ENCODE assay signal across 30 cellular contexts in genomic region chr2:29519996-29520395, GRCh38.
A peak's percentile ranks its signal among the peaks of the same experiment; 100 is the strongest.
DNase-seq lines count a peak whose midpoint lies in the region; ATAC-seq and TF ChIP-seq lines count a peak whose summit lies in the region.
"Had no signal": no experiment of that assay in that cellular context is flagged by ENCODE, and none has a peak within 500 bp of the region (broad histone marks: within the 10 kb centered on the region; RNA-seq: fewer than 3 reads in every experiment).

No MANE protein-coding gene starts in this region.

- no peak overlapping the region for H2BK120ac ChIP-seq in mesenchymal stem cell (ENCODE audit: low read depth, low read length)

- no peak overlapping the region for H3K14ac ChIP-seq in mesenchymal stem cell (ENCODE audit: low read length in 2 of 2)

- POLR2A ChIA-PET in BJ (lab: Charles Lee): no interaction called here

- H2BK15ac ChIP-seq in mesenchymal stem cell (ENCODE audit: low read depth, poor library complexity, severe bottlenecking): no peak overlapping the region

- H2BK12ac ChIP-seq in mesenchymal stem cell (ENCODE audit: low read length in 2 of 2): no peak overlapping the region

- H3K4me1 ChIP-seq in mesenchymal stem cell (ENCODE audit: control insufficient read depth, insufficient read depth, low read depth, low read length): no peaks in the 10 kb centered on the region
- H3K4me1 ChIP-seq in GM23338 (ENCODE audit: insufficient read depth): peaks cover 11% of the 10 kb centered on the region
- H3K4me1 ChIP-seq: testis had no signal

- H3K4me3 Mint-ChIP-seq in GM23338: no peak overlapping the region
- H3K4me3 Mint-ChIP-seq: activated CD4-positive, alpha-beta T cell treated with anti-CD3 and anti-CD28 coated beads, Interleukin-2, amount 10 ng/mL, durations not matched to agents 7 days and 5 days; activated naive CD4-positive, alpha-beta T cell treated with anti-CD3 and anti-CD28 coated beads, Interleukin-2, amount 10 ng/mL, durations not matched to agents 7 days and 5 days; activated T-helper 1 cell treated with anti-CD3 and anti-CD28 coated beads, Interleukin-12 subunit alpha, Interleukin-12 subunit beta, Interleukin-2, Interleukin-4 antibody, amounts not matched to agents 30 ng/mL and 10 ng/mL and 1 ng/mL, durations not matched to agents 14 hours and 24 hours and 36 hours; CD4-positive, CD25-positive, alpha-beta regulatory T cell; immature natural killer cell; natural killer cell; stimulated activated naive B cell treated with anti-CD40 and anti-IgM and Interleukin-4, amounts not matched to agents 10 μg/mL and 1 μg/mL and 100 μg/mL, for 72 hours; T-helper 2 cell treated with Interferon-gamma antibody and Interleukin-4, amounts not matched to agents 5 μg/mL and 100 μg/mL, for 36 hours had no signal

- H2AK5ac ChIP-seq in mesenchymal stem cell (ENCODE audit: low read length, severe bottlenecking): no peak overlapping the region

- no peak overlapping the region for H3K27ac ChIP-seq in mesenchymal stem cell (ENCODE audit: low read length, poor library complexity, severe bottlenecking)
- H3K27ac ChIP-seq in GM23338 (ENCODE audit: low read depth): no peak overlapping the region
- H3K27ac ChIP-seq: gastrocnemius medialis, testis, WERI-Rb-1 had no signal

- H3K27me3 Mint-ChIP-seq in GM23338 (ENCODE audit: insufficient read depth, low read depth, poor library complexity): peaks cover 4% of the 10 kb centered on the region
- H3K27me3 Mint-ChIP-seq: activated CD4-positive, alpha-beta T cell treated with anti-CD3 and anti-CD28 coated beads, Interleukin-2, amount 10 ng/mL, durations not matched to agents 7 days and 5 days had no signal

- CTCF ChIA-PET in BJ (lab: Yijun Ruan, JAX): interaction anchor here (0.5 kb wide), 1 partner anchor 23 kb away, joined by 3 read pairs; no protein-coding TSS in a partner anchor

- H3K36me3 Mint-ChIP-seq in GM23338 (ENCODE audit: low read depth): no peaks in the 10 kb centered on the region
- H3K36me3 Mint-ChIP-seq: activated naive CD4-positive, alpha-beta T cell treated with anti-CD3 and anti-CD28 coated beads, Interleukin-2, amount 10 ng/mL, durations not matched to agents 7 days and 5 days; natural killer cell; stimulated activated naive B cell treated with anti-CD40 and anti-IgM and Interleukin-4, amounts not matched to agents 10 μg/mL and 1 μg/mL and 100 μg/mL, for 72 hours had no signal

- no peak overlapping the region for H2BK5ac ChIP-seq in mesenchymal stem cell (ENCODE audit: low read depth, low read length, poor library complexity, severe bottlenecking)

- no peaks in the 10 kb centered on the region for H4K20me1 ChIP-seq in GM23338 (replicated peaks; ENCODE audit: insufficient read depth)

- H2AFZ ChIP-seq in mesenchymal stem cell (ENCODE audit: low read depth, low read length) (no peak overlapping the region), GM23338 (no peak overlapping the region)

- H3K79me1 ChIP-seq in mesenchymal stem cell (replicated peaks; ENCODE audit: low read length, poor library complexity, severe bottlenecking): no peaks in the 10 kb centered on the region

- TF ChIP-seq CTCF in BJ (IDR thresholded peaks at IDR 0.05; ENCODE audit: insufficient read depth, low read depth, low read length) (no peak), choroid plexus epithelial cell (conservative IDR thresholded peaks at IDR 0.05; ENCODE audit: low read depth, low read length) (no peak), GM23338 (conservative IDR thresholded peaks at IDR 0.05; ENCODE audit: low read depth in 2 of 2) (no peak)

- H3K36me3 ChIP-seq in BJ (ENCODE audit: control insufficient read depth, insufficient read depth, low read length): no peaks in the 10 kb centered on the region
- no peaks in the 10 kb centered on the region for H3K36me3 ChIP-seq in mesenchymal stem cell (ENCODE audit: control insufficient read depth in 1 of 2, insufficient read depth in 2 of 2, low read depth in 1 of 2, low read length in 2 of 2)
- no peaks in the 10 kb centered on the region for H3K36me3 ChIP-seq in GM23338 (ENCODE audit: insufficient read depth)
- H3K36me3 ChIP-seq: gastrocnemius medialis, WERI-Rb-1 had no signal

- H3K23ac ChIP-seq in mesenchymal stem cell (ENCODE audit: low read length in 2 of 2): no peak overlapping the region

- WGBS in mesenchymal stem cell: 51% methylated on average over 4 of the region's 5 CpGs

- no peak overlapping the region for H4K8ac ChIP-seq in mesenchymal stem cell (ENCODE audit: low read length)

- H3K27me3 ChIP-seq in BJ (ENCODE audit: control insufficient read depth, insufficient read depth, low read length) (no peaks in the 10 kb centered on the region), mesenchymal stem cell (ENCODE audit: control insufficient read depth in 1 of 2, insufficient read depth in 1 of 2, low read length in 2 of 2) (no peaks in the 10 kb centered on the region), GM23338 (ENCODE audit: insufficient read depth) (no peaks in the 10 kb centered on the region)
- H3K27me3 ChIP-seq: gastrocnemius medialis, testis had no signal

- no peak overlapping the region for H3K4me3 ChIP-seq in BJ (ENCODE audit: low read depth, low read length)
- no peak overlapping the region for H3K4me3 ChIP-seq in choroid plexus epithelial cell (ENCODE audit: low read depth, low read length)
- H3K4me3 ChIP-seq in mesenchymal stem cell (ENCODE audit: insufficient read depth in 1 of 2, low read depth in 1 of 2, low read length in 2 of 2): no peak overlapping the region
- no peak overlapping the region for H3K4me3 ChIP-seq in GM23338
- H3K4me3 ChIP-seq: gastrocnemius medialis, testis had no signal

- H3K9me3 Mint-ChIP-seq in GM23338: peaks cover 2% of the 10 kb centered on the region; the same call in 1 of the 3 replicates
- H3K9me3 Mint-ChIP-seq: activated CD4-positive, alpha-beta T cell treated with anti-CD3 and anti-CD28 coated beads, Interleukin-2, amount 10 ng/mL, durations not matched to agents 7 days and 5 days; activated naive CD4-positive, alpha-beta T cell treated with anti-CD3 and anti-CD28 coated beads, Interleukin-2, amount 10 ng/mL, durations not matched to agents 7 days and 5 days; activated T-helper 1 cell treated with anti-CD3 and anti-CD28 coated beads, Interleukin-12 subunit alpha, Interleukin-12 subunit beta, Interleukin-2, Interleukin-4 antibody, amounts not matched to agents 30 ng/mL and 10 ng/mL and 1 ng/mL, durations not matched to agents 14 hours and 24 hours and 36 hours; T-helper 2 cell treated with Interferon-gamma antibody and Interleukin-4, amounts not matched to agents 5 μg/mL and 100 μg/mL, for 36 hours had no signal

- no peak overlapping the region for H3K4ac ChIP-seq in mesenchymal stem cell (ENCODE audit: low read depth in 1 of 2, low read length in 2 of 2)

- no peak overlapping the region for H3K9ac ChIP-seq in mesenchymal stem cell (ENCODE audit: low read length)

- peaks cover 10% of the 10 kb centered on the region for H3K4me1 Mint-ChIP-seq in GM23338
- H3K4me1 Mint-ChIP-seq: activated CD4-positive, alpha-beta T cell treated with anti-CD3 and anti-CD28 coated beads, Interleukin-2, amount 10 ng/mL, durations not matched to agents 7 days and 5 days; activated naive CD4-positive, alpha-beta T cell treated with anti-CD3 and anti-CD28 coated beads, Interleukin-2, amount 10 ng/mL, durations not matched to agents 7 days and 5 days; immature natural killer cell; natural killer cell; stimulated activated naive B cell treated with anti-CD40 and anti-IgM and Interleukin-4, amounts not matched to agents 10 μg/mL and 1 μg/mL and 100 μg/mL, for 72 hours had no signal

- H3K9me3 ChIP-seq in mesenchymal stem cell (ENCODE audit: control insufficient read depth, low read length): no peaks in the 10 kb centered on the region
- H3K9me3 ChIP-seq: gastrocnemius medialis, testis had no signal

- H3K27ac Mint-ChIP-seq in GM23338: no peak overlapping the region
- H3K27ac Mint-ChIP-seq: activated CD4-positive, alpha-beta T cell treated with anti-CD3 and anti-CD28 coated beads, Interleukin-2, amount 10 ng/mL, durations not matched to agents 7 days and 5 days; activated naive CD4-positive, alpha-beta T cell treated with anti-CD3 and anti-CD28 coated beads, Interleukin-2, amount 10 ng/mL, durations not matched to agents 7 days and 5 days; activated T-helper 1 cell treated with anti-CD3 and anti-CD28 coated beads, Interleukin-12 subunit alpha, Interleukin-12 subunit beta, Interleukin-2, Interleukin-4 antibody, amounts not matched to agents 30 ng/mL and 10 ng/mL and 1 ng/mL, durations not matched to agents 14 hours and 24 hours and 36 hours; CD4-positive, CD25-positive, alpha-beta regulatory T cell; immature natural killer cell; natural killer cell; stimulated activated naive B cell treated with anti-CD40 and anti-IgM and Interleukin-4, amounts not matched to agents 10 μg/mL and 1 μg/mL and 100 μg/mL, for 72 hours; T-helper 2 cell treated with Interferon-gamma antibody and Interleukin-4, amounts not matched to agents 5 μg/mL and 100 μg/mL, for 36 hours had no signal

- DNase-seq in BJ (ENCODE audit: low read depth) (peak; percentile 29), LHCN-M2 (ENCODE audit: low read depth) (peak; percentile 42), choroid plexus epithelial cell (ENCODE audit: low read depth) (peak; percentile 39), mesenchymal stem cell (peak; percentile 15), GM23338 (ENCODE audit: low spot score) (no peak), NCI-H2029 treated with DMSO at 0.1 percent for 48 hours (lab: John Stamatoyannopoulos, UW) (no peak), putamen (ENCODE audit: low spot score) (no peak)
- DNase-seq in activated CD8-positive, alpha-beta memory T cell treated with anti-CD3 and anti-CD28 coated beads, Interleukin-2, amount 50 U/mL, for 48 hours: no peak
- DNase-seq: activated CD4-positive, alpha-beta T cell treated with anti-CD3 and anti-CD28 coated beads, Interleukin-2, amount 10 ng/mL, durations not matched to agents 7 days and 5 days; activated naive CD4-positive, alpha-beta T cell treated with anti-CD3 and anti-CD28 coated beads, Interleukin-2, amount 10 ng/mL, durations not matched to agents 7 days and 5 days; aorta; CD4-positive, CD25-positive, alpha-beta regulatory T cell; hippocampal formation; immature natural killer cell; left ventricle myocardium superior; midbrain; natural killer cell; NCI-H1105; NCI-H1930; NCI-H345; NCI-H82; stimulated activated CD4-positive, alpha-beta T cell treated with anti-CD3 and anti-CD28 coated beads, Interleukin-12 subunit alpha, Interleukin-12 subunit beta, amount 100 ng/mL, for 4 hours; stimulated activated CD4-positive, alpha-beta T cell treated with anti-CD3 and anti-CD28 coated beads, Interleukin-4, amount 100 ng/mL, for 24 hours; stimulated activated naive B cell treated with anti-CD40 and anti-IgM and Interleukin-4, amounts not matched to agents 10 μg/mL and 1 μg/mL and 100 μg/mL, for 72 hours; testis; WERI-Rb-1 had no signal

- no peak overlapping the region for H4K91ac ChIP-seq in mesenchymal stem cell (ENCODE audit: low read length)

- no peak overlapping the region for H3K4me2 ChIP-seq in mesenchymal stem cell (ENCODE audit: low read length, poor library complexity, severe bottlenecking)
- no peak overlapping the region for H3K4me2 ChIP-seq in GM23338

- H3K9me2 ChIP-seq in GM23338 (ENCODE audit: insufficient read depth): peaks cover 28% of the 10 kb centered on the region

- no peak overlapping the region for H3K18ac ChIP-seq in mesenchymal stem cell (ENCODE audit: low read depth in 1 of 2, low read length in 2 of 2)

- no peak for ATAC-seq in GM23338
- ATAC-seq: left ventricle myocardium superior; natural killer cell; Right ventricle myocardium inferior; stimulated activated naive B cell treated with anti-CD40 and anti-IgM and Interleukin-4, amounts not matched to agents 10 μg/mL and 1 μg/mL and 100 μg/mL, for 72 hours had no signal

- no peaks in the 10 kb centered on the region for H3F3A ChIP-seq in GM23338 (replicated peaks; ENCODE audit: low read depth)

- H3K79me2 ChIP-seq in GM23338 (replicated peaks; ENCODE audit: insufficient read depth): no peaks in the 10 kb centered on the region

Comparison
In these comparisons a context has a peak if more than half of its experiments do, and no peak if none do; other contexts are left out.
1. DNase-seq: peak in BJ (single experiment), LHCN-M2 (single experiment), choroid plexus epithelial cell (single experiment) and mesenchymal stem cell (single experiment); none in GM23338 (single experiment), NCI-H2029 treated with DMSO at 0.1 percent for 48 hours (single experiment), putamen (single experiment) and activated CD8-positive, alpha-beta memory T cell treated with anti-CD3 and anti-CD28 coated beads, Interleukin-2, amount 50 U/mL, for 48 hours (single experiment).